ENCODE assay signal across 28 cellular contexts in the genomic region with DNA sequence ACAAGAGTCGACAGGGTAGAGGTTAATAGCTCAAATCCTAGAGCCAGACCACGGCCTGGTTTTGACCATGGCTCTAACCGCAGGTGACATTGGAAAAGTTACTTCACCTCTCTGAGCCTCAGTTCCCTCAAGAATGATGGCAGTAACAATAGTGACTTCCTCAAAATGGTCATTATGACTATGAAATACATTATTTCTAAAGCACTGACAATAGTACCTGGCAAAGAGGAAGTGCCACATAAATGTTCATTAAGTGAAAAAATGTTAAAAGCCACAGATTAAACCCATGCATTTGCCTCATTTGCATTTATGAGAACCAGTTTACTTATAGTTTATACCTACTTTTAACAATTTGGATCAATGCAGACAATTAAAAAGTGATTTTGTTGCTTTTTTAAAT.
"Had no signal": no experiment of that assay in that cellular context is flagged by ENCODE, and none has a peak within 500 bp of the region (broad histone marks: within the 10 kb centered on the region; RNA-seq: fewer than 3 reads in every experiment).

No MANE protein-coding gene starts in this region.

- H3K27ac Mint-ChIP-seq: activated CD4-positive, alpha-beta memory T cell treated with anti-CD3 and anti-CD28 coated beads, Interleukin-2, amount 10 ng/mL, durations not matched to agents 7 days and 5 days; activated CD4-positive, alpha-beta T cell treated with anti-CD3 and anti-CD28 coated beads for 36 hours; activated CD4-positive, alpha-beta T cell treated with anti-CD3 and anti-CD28 coated beads, Interleukin-2, amount 10 ng/mL, durations not matched to agents 7 days and 5 days; activated naive CD8-positive, alpha-beta T cell; activated T-helper 17 cell treated with anti-CD3 and anti-CD28 coated beads, Interleukin-2, amount 50 U/mL, for 72 hours; effector memory CD8-positive, alpha-beta T cell had no signal

- H3K36me3 ChIP-seq: brain microvascular endothelial cell, gastrocnemius medialis had no signal

- ATAC-seq: activated CD4-positive, alpha-beta T cell treated with anti-CD3 and anti-CD28 coated beads for 36 hours; activated T-cell treated with anti-CD3 and anti-CD28 coated beads, Interleukin-2, amount 50 U/mL, for 4 hours; activated T-helper 17 cell treated with anti-CD3 and anti-CD28 coated beads, Interleukin-2, amount 50 U/mL, for 72 hours; effector memory CD8-positive, alpha-beta T cell; foreskin keratinocyte; gastrocnemius medialis; heart left ventricle had no signal

- H3K27ac ChIP-seq: brain microvascular endothelial cell, esophagus muscularis mucosa, foreskin keratinocyte, gastrocnemius medialis, heart left ventricle had no signal

- H3K4me1 ChIP-seq: foreskin keratinocyte, gastrocnemius medialis had no signal

- DNase-seq: activated CD4-positive, alpha-beta memory T cell treated with anti-CD3 and anti-CD28 coated beads, Interleukin-2, amount 10 ng/mL, durations not matched to agents 7 days and 5 days; activated CD4-positive, alpha-beta T cell treated with anti-CD3 and anti-CD28 coated beads for 36 hours; activated CD4-positive, alpha-beta T cell treated with anti-CD3 and anti-CD28 coated beads, Interleukin-2, amount 10 ng/mL, durations not matched to agents 7 days and 5 days; activated CD4-positive, alpha-beta T cell treated with anti-CD3 and anti-CD28 coated beads, Interleukin-2, amount 50 U/mL, for 4 hours; activated CD4-positive, CD25-positive, alpha-beta regulatory T cell; activated CD4-positive, CD25-positive, alpha-beta regulatory T cell treated with anti-CD3 and anti-CD28 coated beads, Interleukin-2, amount 50 U/mL, for 72 hours; activated effector memory CD4-positive, alpha-beta T cell treated with Interleukin-2 at 50 U/mL for 16 hours; activated gamma-delta T cell treated with Interleukin-2 at 50 U/mL for 16 hours; activated naive CD4-positive, alpha-beta T cell treated with anti-CD3 and anti-CD28 coated beads, Interleukin-2, amount 50 U/mL, for 16 hours; activated naive CD4-positive, alpha-beta T cell treated with Interleukin-2 at 50 U/mL for 16 hours; activated T-cell treated with anti-CD3 and anti-CD28 coated beads, Interleukin-2, amount 50 U/mL, for 4 hours; amniotic stem cell; anterior cingulate cortex; brain microvascular endothelial cell; cortex of kidney; dermis blood vessel endothelial cell; effector CD4-positive, alpha-beta T cell; effector memory CD8-positive, alpha-beta T cell; erythroblast; foreskin keratinocyte; gastrocnemius medialis; glutamatergic neuron; heart left ventricle; T-helper 2 cell had no signal

- H3K4me3 Mint-ChIP-seq: activated CD4-positive, alpha-beta memory T cell treated with anti-CD3 and anti-CD28 coated beads, Interleukin-2, amount 10 ng/mL, durations not matched to agents 7 days and 5 days; activated CD4-positive, alpha-beta T cell treated with anti-CD3 and anti-CD28 coated beads for 36 hours; activated CD4-positive, alpha-beta T cell treated with anti-CD3 and anti-CD28 coated beads, Interleukin-2, amount 10 ng/mL, durations not matched to agents 7 days and 5 days; activated naive CD8-positive, alpha-beta T cell; activated T-cell treated with anti-CD3 and anti-CD28 coated beads, Interleukin-2, amount 50 U/mL, for 4 hours; activated T-helper 17 cell treated with anti-CD3 and anti-CD28 coated beads, Interleukin-2, amount 50 U/mL, for 72 hours; central memory CD8-positive, alpha-beta T cell; effector memory CD8-positive, alpha-beta T cell had no signal

- H3K4me3 ChIP-seq: esophagus muscularis mucosa, gastrocnemius medialis, heart left ventricle had no signal

- H3K9me3 Mint-ChIP-seq: activated CD4-positive, alpha-beta T cell treated with anti-CD3 and anti-CD28 coated beads, Interleukin-2, amount 10 ng/mL, durations not matched to agents 7 days and 5 days had no signal

- H3K27me3 Mint-ChIP-seq: activated CD4-positive, alpha-beta memory T cell treated with anti-CD3 and anti-CD28 coated beads, Interleukin-2, amount 10 ng/mL, durations not matched to agents 7 days and 5 days; activated CD4-positive, alpha-beta T cell treated with anti-CD3 and anti-CD28 coated beads for 36 hours; activated CD4-positive, alpha-beta T cell treated with anti-CD3 and anti-CD28 coated beads, Interleukin-2, amount 10 ng/mL, durations not matched to agents 7 days and 5 days; activated naive CD8-positive, alpha-beta T cell; activated T-helper 17 cell treated with anti-CD3 and anti-CD28 coated beads, Interleukin-2, amount 50 U/mL, for 72 hours; central memory CD8-positive, alpha-beta T cell; effector memory CD8-positive, alpha-beta T cell had no signal

- H3K27me3 ChIP-seq: brain microvascular endothelial cell, esophagus muscularis mucosa, foreskin keratinocyte, gastrocnemius medialis, heart left ventricle had no signal

- H3K4me1 Mint-ChIP-seq: activated CD4-positive, alpha-beta memory T cell treated with anti-CD3 and anti-CD28 coated beads, Interleukin-2, amount 10 ng/mL, durations not matched to agents 7 days and 5 days; activated CD4-positive, alpha-beta T cell treated with anti-CD3 and anti-CD28 coated beads for 36 hours; activated CD4-positive, alpha-beta T cell treated with anti-CD3 and anti-CD28 coated beads, Interleukin-2, amount 10 ng/mL, durations not matched to agents 7 days and 5 days; activated T-helper 17 cell treated with anti-CD3 and anti-CD28 coated beads, Interleukin-2, amount 50 U/mL, for 72 hours; central memory CD8-positive, alpha-beta T cell had no signal

- H3K36me3 Mint-ChIP-seq: activated naive CD8-positive, alpha-beta T cell had no signal

- H3K9me3 ChIP-seq: esophagus muscularis mucosa, gastrocnemius medialis, heart left ventricle had no signal
